10 cellular contexts compared by ENCODE assay signal in the genomic region with DNA sequence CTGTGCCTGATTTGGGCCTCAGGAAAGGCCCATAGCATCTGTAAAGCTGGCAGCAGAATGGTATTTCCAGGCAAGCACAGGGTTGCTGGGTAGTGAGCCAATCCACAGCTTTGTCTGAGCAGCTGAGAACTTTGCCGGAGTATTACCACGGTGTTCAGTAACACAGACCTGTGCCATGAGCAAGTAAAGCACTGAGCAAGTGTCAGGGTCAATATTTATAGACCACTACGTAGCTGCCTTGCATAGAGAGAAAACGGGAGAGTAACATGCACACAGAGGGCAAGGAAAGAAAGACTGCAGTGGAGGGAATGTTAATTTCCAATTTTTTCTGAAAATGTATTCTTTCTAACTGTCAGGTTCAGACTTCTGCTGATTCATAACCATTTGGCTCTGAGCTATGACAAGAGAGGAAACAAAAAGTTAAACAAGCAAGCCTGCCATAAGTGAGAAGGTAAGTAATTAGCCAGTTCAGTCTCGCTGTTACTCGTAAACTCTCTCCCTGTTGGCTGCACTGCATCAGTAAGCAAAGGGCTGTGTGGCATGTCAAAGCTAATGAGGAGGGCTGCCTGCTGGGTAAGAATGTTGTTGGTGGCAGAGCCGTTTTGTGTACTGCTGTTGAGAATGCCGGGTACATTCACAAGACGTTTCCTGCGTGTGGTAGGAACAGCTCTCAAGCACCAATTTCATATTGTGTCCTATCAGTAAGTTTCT.
DNase-seq lines count a peak whose midpoint lies in the region; ATAC-seq, FAIRE-seq and TF ChIP-seq lines count a peak whose summit lies in the region.
"Had no signal": no experiment of that assay in that cellular context is flagged by ENCODE, and none has a peak within 500 bp of the region (broad histone marks: within the 10 kb centered on the region; RNA-seq: fewer than 3 reads in every experiment).

No MANE protein-coding gene starts in this region.

- peaks cover 10% of the 10 kb centered on the region for H3K4me1 ChIP-seq in astrocyte (ENCODE audit: insufficient read depth, low read length)
- peaks cover 14 to 40% of the 10 kb centered on the region in 2 donors for H3K4me1 ChIP-seq in thoracic aorta (ENCODE audit: control insufficient read depth in 1 of 2, low read depth in 2 of 2)
- H3K4me1 ChIP-seq: BLaER1 treated with 17β-estradiol and CSF1 and Interleukin-3, amounts not matched to agents 10 nM and 100 nM had no signal

- H3K4me3 ChIP-seq in astrocyte (ENCODE audit: insufficient read depth, low read depth, low read length) (peak overlapping the region; percentile 38), kidney epithelial cell (ENCODE audit: low read depth, low read length) (peak overlapping the region; percentile 11), thoracic aorta (peak overlapping the region; percentile 64)
- H3K4me3 ChIP-seq: BLaER1 treated with 17β-estradiol and CSF1 and Interleukin-3, amounts not matched to agents 10 nM and 100 nM had no signal

- H3K4me2 ChIP-seq in astrocyte (ENCODE audit: low read length) = peak overlapping the region; percentile 80
- H3K4me2 ChIP-seq: BLaER1 treated with 17β-estradiol and CSF1 and Interleukin-3, amounts not matched to agents 10 nM and 100 nM had no signal

- H3K36me3 ChIP-seq in astrocyte (ENCODE audit: insufficient read depth, low read length) = no peaks in the 10 kb centered on the region
- no peaks in the 10 kb centered on the region for H3K36me3 ChIP-seq in kidney epithelial cell (ENCODE audit: control insufficient read depth, insufficient read depth, low read length)
- no peaks in the 10 kb centered on the region for H3K36me3 ChIP-seq in thoracic aorta
- H3K36me3 ChIP-seq: BLaER1 treated with 17β-estradiol and CSF1 and Interleukin-3, amounts not matched to agents 10 nM and 100 nM had no signal

- H3K79me2 ChIP-seq in astrocyte (ENCODE audit: insufficient read depth, low read length) = no peaks in the 10 kb centered on the region

- FAIRE-seq in astrocyte (lab: Jason Lieb, UNC) = no peak

- H2AFZ ChIP-seq in astrocyte (ENCODE audit: low read depth, low read length) = peak overlapping the region; percentile 70

- DNase-seq in activated CD4-positive, alpha-beta T cell treated with anti-CD3 and anti-CD28 coated beads, Interleukin-2, amount 10 ng/mL, durations not matched to agents 24 days and 14 days = no peak
- DNase-seq in activated CD4-positive, alpha-beta T cell treated with anti-CD3 and anti-CD28 coated beads for 1 hour = no peak
- peak; percentile 61 for DNase-seq in astrocyte (ENCODE audit: low read depth)
- DNase-seq in kidney epithelial cell (ENCODE audit: low read depth) = no peak
- DNase-seq in thoracic aorta (ENCODE audit: low spot score) = no peak
- DNase-seq in germinal center (ENCODE audit: low spot score) = no peak
- DNase-seq in superior temporal gyrus (ENCODE audit: extremely low spot score) = no peak
- DNase-seq: NCI-H1092 had no signal

- TF ChIP-seq CTCF in astrocyte (IDR thresholded peaks at IDR 0.05; ENCODE audit: insufficient read depth, low read depth, low read length) = no peak
- TF ChIP-seq CTCF in kidney epithelial cell (IDR thresholded peaks at IDR 0.05; ENCODE audit: insufficient read depth, low read length, poor library complexity, severe bottlenecking) = no peak
- TF ChIP-seq CTCF in thoracic aorta (IDR thresholded peaks at IDR 0.05) = no peak

- peaks cover 3% of the 10 kb centered on the region for H3K4me1 Mint-ChIP-seq in activated CD4-positive, alpha-beta T cell treated with anti-CD3 and anti-CD28 coated beads, Interleukin-2, amount 10 ng/mL, durations not matched to agents 24 days and 14 days
- peaks cover 11% of the 10 kb centered on the region for H3K4me1 Mint-ChIP-seq in astrocyte (ENCODE audit: low read depth, unreplicated experiment)

- peak overlapping the region; percentile 16 for H3K4me3 Mint-ChIP-seq in activated CD4-positive, alpha-beta T cell treated with anti-CD3 and anti-CD28 coated beads, Interleukin-2, amount 10 ng/mL, durations not matched to agents 24 days and 14 days
- no peak overlapping the region for H3K4me3 Mint-ChIP-seq in astrocyte (ENCODE audit: unreplicated experiment)

- no peaks in the 10 kb centered on the region for H4K20me1 ChIP-seq in astrocyte (ENCODE audit: insufficient read depth, low read length)
- H4K20me1 ChIP-seq: BLaER1 treated with 17β-estradiol and CSF1 and Interleukin-3, amounts not matched to agents 10 nM and 100 nM had no signal

- no peaks in the 10 kb centered on the region for H3K9me3 ChIP-seq in astrocyte (ENCODE audit: insufficient read depth, low read depth, low read length)
- no peaks in the 10 kb centered on the region for H3K9me3 ChIP-seq in thoracic aorta
- H3K9me3 ChIP-seq: BLaER1 treated with 17β-estradiol and CSF1 and Interleukin-3, amounts not matched to agents 10 nM and 100 nM had no signal

- peak; percentile 74 for ATAC-seq in thoracic aorta (ENCODE audit: insufficient number of reproducible peaks, low FRiP score, low read depth)
- ATAC-seq in HG02870 (IDR thresholded peaks at IDR 0.05; ENCODE audit: unreplicated experiment) = no peak

- H3K9me3 Mint-ChIP-seq in activated CD4-positive, alpha-beta T cell treated with anti-CD3 and anti-CD28 coated beads, Interleukin-2, amount 10 ng/mL, durations not matched to agents 24 days and 14 days = no peaks in the 10 kb centered on the region
- no peaks in the 10 kb centered on the region for H3K9me3 Mint-ChIP-seq in astrocyte (ENCODE audit: unreplicated experiment)

- no peak overlapping the region for H3K27ac Mint-ChIP-seq in activated CD4-positive, alpha-beta T cell treated with anti-CD3 and anti-CD28 coated beads, Interleukin-2, amount 10 ng/mL, durations not matched to agents 24 days and 14 days
- no peak overlapping the region for H3K27ac Mint-ChIP-seq in astrocyte (ENCODE audit: unreplicated experiment)

- H3K9ac ChIP-seq in astrocyte (ENCODE audit: low read length) = peak overlapping the region; percentile 13
- H3K9ac ChIP-seq: BLaER1 treated with 17β-estradiol and CSF1 and Interleukin-3, amounts not matched to agents 10 nM and 100 nM had no signal

- H3K27me3 Mint-ChIP-seq in activated CD4-positive, alpha-beta T cell treated with anti-CD3 and anti-CD28 coated beads, Interleukin-2, amount 10 ng/mL, durations not matched to agents 24 days and 14 days = no peaks in the 10 kb centered on the region
- H3K27me3 Mint-ChIP-seq in astrocyte (ENCODE audit: low read depth, unreplicated experiment) = no peaks in the 10 kb centered on the region

- no peak overlapping the region for H3K27ac ChIP-seq in astrocyte (ENCODE audit: low read depth, low read length)
- peak overlapping the region; percentile 67 to 82 for H3K27ac ChIP-seq in thoracic aorta
- H3K27ac ChIP-seq: BLaER1 treated with 17β-estradiol and CSF1 and Interleukin-3, amounts not matched to agents 10 nM and 100 nM had no signal

- H3K27me3 ChIP-seq in astrocyte (ENCODE audit: insufficient read depth, low read length) = no peaks in the 10 kb centered on the region
- H3K27me3 ChIP-seq in kidney epithelial cell (ENCODE audit: control insufficient read depth, insufficient read depth, low read length) = no peaks in the 10 kb centered on the region
- no peaks in the 10 kb centered on the region for H3K27me3 ChIP-seq in thoracic aorta (replicated peaks; ENCODE audit: insufficient read depth)
- H3K27me3 ChIP-seq: BLaER1 treated with 17β-estradiol and CSF1 and Interleukin-3, amounts not matched to agents 10 nM and 100 nM had no signal

- intact Hi-C loops in activated CD4-positive, alpha-beta T cell treated with anti-CD3 and anti-CD28 coated beads, Interleukin-2, amount 10 ng/mL, durations not matched to agents 24 days and 14 days (cut with micrococcal nuclease) = no loop called here

- H3K36me3 Mint-ChIP-seq in activated CD4-positive, alpha-beta T cell treated with anti-CD3 and anti-CD28 coated beads, Interleukin-2, amount 10 ng/mL, durations not matched to agents 24 days and 14 days (ENCODE audit: low read depth) = no peaks in the 10 kb centered on the region
- no peaks in the 10 kb centered on the region for H3K36me3 Mint-ChIP-seq in astrocyte (ENCODE audit: low read depth, unreplicated experiment)

Comparison
In these comparisons a context has a peak if more than half of its experiments do, and no peak if none do; other contexts are left out.
1. H3K4me3 ChIP-seq: peak in every context shown above with its lines; median percentile 64 in thoracic aorta; 38 in astrocyte; 11 in kidney epithelial cell.